Comparison of ENCODE assay signal across 16 cellular contexts in genomic region chr12:101707131-101707782, GRCh38. TPM values are rescaled to one million over a fixed set of nuclear protein-coding genes. Genes with fewer than 3 reads are reported as not detected.
DNase-seq lines count a peak whose midpoint lies in the region; ATAC-seq and TF ChIP-seq lines count a peak whose summit lies in the region.
"Had no signal": no experiment of that assay in that cellular context is flagged by ENCODE, and none has a peak within 500 bp of the region (broad histone marks: within the 10 kb centered on the region; RNA-seq: fewer than 3 reads in every experiment).

No MANE protein-coding gene starts in this region.

- DNase-seq in Daoy (ENCODE audit: low read depth) (peak; percentile 25), OCI-M1 (lab: John Stamatoyannopoulos, UW) (peak; percentile 69), erythroblast (lab: John Stamatoyannopoulos, UW) (peak; percentile 54 to 71), nephron progenitor cell (no peak), dedifferentiated amniotic fluid mesenchymal stem cell (ENCODE audit: extremely low spot score) (no peak), SIG-M5 (lab: John Stamatoyannopoulos, UW) (no peak), T-helper 1 cell (no peak)
- DNase-seq: activated CD8-positive, alpha-beta T cell treated with anti-CD3 and anti-CD28 coated beads for 36 hours; MM.1S; NCI-H187; NCI-H510A; retina; SK-N-SH; stimulated activated CD4-positive, alpha-beta T cell treated with anti-CD3 and anti-CD28 coated beads, Interleukin-15, amount 100 ng/mL, for 24 hours had no signal

- no peak for TF ChIP-seq POLR2A in erythroblast (IDR thresholded peaks at IDR 0.05; ENCODE audit: low read length)

- H3K9me3 Mint-ChIP-seq in nephron progenitor cell, result peaks cover 22% of the 10 kb centered on the region
- H3K9me3 Mint-ChIP-seq: activated CD8-positive, alpha-beta T cell treated with anti-CD3 and anti-CD28 coated beads for 36 hours; neural crest cell had no signal

- H3K36me3 Mint-ChIP-seq in nephron progenitor cell (ENCODE audit: low read depth), result peaks cover 21% of the 10 kb centered on the region

- no peaks in the 10 kb centered on the region for H3K27me3 Mint-ChIP-seq in nephron progenitor cell (ENCODE audit: low read depth, poor library complexity)
- H3K27me3 Mint-ChIP-seq: activated CD8-positive, alpha-beta T cell treated with anti-CD3 and anti-CD28 coated beads for 36 hours had no signal

- peak overlapping the region; percentile 28 for H3K27ac Mint-ChIP-seq in nephron progenitor cell
- H3K27ac Mint-ChIP-seq: activated CD8-positive, alpha-beta T cell treated with anti-CD3 and anti-CD28 coated beads for 36 hours had no signal

- TF ChIP-seq CTCF in nephron progenitor cell (IDR thresholded peaks at IDR 0.05), result no peak

- H3K4me1 Mint-ChIP-seq in nephron progenitor cell, result peaks cover 21% of the 10 kb centered on the region

- H3K4me3 Mint-ChIP-seq in nephron progenitor cell, result no peak overlapping the region
- H3K4me3 Mint-ChIP-seq: activated CD8-positive, alpha-beta T cell treated with anti-CD3 and anti-CD28 coated beads for 36 hours; neural crest cell had no signal

- ATAC-seq in GM21737 (IDR thresholded peaks at IDR 0.05; ENCODE audit: unreplicated experiment), result no peak
- ATAC-seq: activated CD8-positive, alpha-beta T cell treated with anti-CD3 and anti-CD28 coated beads for 36 hours had no signal

RNA-seq across cellular contexts. Expression of gene CHPT1, which starts 9.8 kb away (rescaled TPM):
- total RNA-seq in Daoy (2014; rRNA removed; shearing (Covaris generic)), result 32.6 and 38.8 TPM in 2 replicates

RNA-seq across cellular contexts. Expression of gene SYCP3, which starts 32.0 kb away (rescaled TPM):
- not detected in 2 replicates for total RNA-seq in Daoy (2014; rRNA removed; shearing (Covaris generic))
- total RNA-seq: neural crest cell had no signal

Comparison
In these comparisons a context has a peak if more than half of its experiments do, and no peak if none do; other contexts are left out.
1. DNase-seq: peak in Daoy (single experiment), OCI-M1 (single experiment) and erythroblast (2 of 2); none in nephron progenitor cell (single experiment), dedifferentiated amniotic fluid mesenchymal stem cell (single experiment), SIG-M5 (single experiment) and T-helper 1 cell (0 of 5).